In genomic region chr16:25271421-25271820, GRCh38 we compare ENCODE assay signal across 31 cellular contexts. TPM values are rescaled to one million over a fixed set of nuclear protein-coding genes. Genes with fewer than 3 reads are reported as not detected.
"Had no signal": no experiment of that assay in that cellular context is flagged by ENCODE, and none has a peak within 500 bp of the region (broad histone marks: within the 10 kb centered on the region; RNA-seq: fewer than 3 reads in every experiment).

No MANE protein-coding gene starts in this region.

- H3K4me3 Mint-ChIP-seq: activated CD4-positive, alpha-beta memory T cell treated with anti-CD3 and anti-CD28 coated beads for 36 hours; activated CD4-positive, alpha-beta T cell treated with anti-CD3 and anti-CD28 coated beads for 36 hours; activated CD4-positive, alpha-beta T cell treated with anti-CD3 and anti-CD28 coated beads, Interleukin-2, amount 10 ng/mL, durations not matched to agents 24 days and 14 days; activated CD8-positive, alpha-beta memory T cell treated with anti-CD3 and anti-CD28 coated beads, Interleukin-2, amount 10 ng/mL, durations not matched to agents 7 days and 5 days; activated CD8-positive, alpha-beta T cell treated with anti-CD3 and anti-CD28 coated beads, Interleukin-2, amount 10 ng/mL, durations not matched to agents 7 days and 5 days; activated naive CD4-positive, alpha-beta T cell treated with anti-CD3 and anti-CD28 coated beads, Interleukin-2, amount 10 ng/mL, durations not matched to agents 7 days and 5 days; activated naive CD8-positive, alpha-beta T cell treated with anti-CD3 and anti-CD28 coated beads, Interleukin-2, amount 10 ng/mL, durations not matched to agents 7 days and 5 days; activated T-cell treated with anti-CD3 and anti-CD28 coated beads, Interleukin-2, amount 50 U/mL, for 72 hours; brain; dendritic cell treated with granulocyte-macrophage colony-stimulating factor and Interleukin-4, amounts not matched to agents 40 ng/mL and 50 ng/mL, for 4 days had no signal

- H3K4me1 Mint-ChIP-seq: activated naive CD4-positive, alpha-beta T cell treated with anti-CD3 and anti-CD28 coated beads, Interleukin-2, amount 10 ng/mL, durations not matched to agents 7 days and 5 days had no signal

- ATAC-seq: activated CD4-positive, alpha-beta T cell treated with anti-CD3 and anti-CD28 coated beads for 36 hours; activated CD8-positive, alpha-beta memory T cell treated with anti-CD3 and anti-CD28 coated beads, Interleukin-2, amount 10 ng/mL, durations not matched to agents 7 days and 5 days; activated CD8-positive, alpha-beta T cell treated with anti-CD3 and anti-CD28 coated beads, Interleukin-2, amount 10 ng/mL, durations not matched to agents 7 days and 5 days; activated naive CD4-positive, alpha-beta T cell treated with anti-CD3 and anti-CD28 coated beads, Interleukin-2, amount 50 U/mL, for 72 hours; activated T-cell treated with anti-CD3 and anti-CD28 coated beads, Interleukin-2, amount 50 U/mL, for 72 hours; foreskin keratinocyte; gastrocnemius medialis; heart left ventricle had no signal

- H3K27me3 Mint-ChIP-seq: activated CD4-positive, alpha-beta memory T cell treated with anti-CD3 and anti-CD28 coated beads for 36 hours; activated CD4-positive, alpha-beta T cell treated with anti-CD3 and anti-CD28 coated beads for 36 hours; activated CD4-positive, alpha-beta T cell treated with anti-CD3 and anti-CD28 coated beads, Interleukin-2, amount 10 ng/mL, durations not matched to agents 24 days and 14 days; activated CD8-positive, alpha-beta memory T cell treated with anti-CD3 and anti-CD28 coated beads, Interleukin-2, amount 10 ng/mL, durations not matched to agents 7 days and 5 days; activated naive CD4-positive, alpha-beta T cell treated with anti-CD3 and anti-CD28 coated beads, Interleukin-2, amount 10 ng/mL, durations not matched to agents 7 days and 5 days; activated naive CD8-positive, alpha-beta T cell treated with anti-CD3 and anti-CD28 coated beads, Interleukin-2, amount 10 ng/mL, durations not matched to agents 7 days and 5 days; dendritic cell treated with granulocyte-macrophage colony-stimulating factor and Interleukin-4, amounts not matched to agents 40 ng/mL and 50 ng/mL, for 4 days had no signal

- H3K27ac Mint-ChIP-seq: activated CD4-positive, alpha-beta memory T cell treated with anti-CD3 and anti-CD28 coated beads for 36 hours; activated CD4-positive, alpha-beta T cell treated with anti-CD3 and anti-CD28 coated beads for 36 hours; activated CD4-positive, alpha-beta T cell treated with anti-CD3 and anti-CD28 coated beads, Interleukin-2, amount 10 ng/mL, durations not matched to agents 24 days and 14 days; activated CD8-positive, alpha-beta memory T cell treated with anti-CD3 and anti-CD28 coated beads, Interleukin-2, amount 10 ng/mL, durations not matched to agents 7 days and 5 days; activated CD8-positive, alpha-beta T cell treated with anti-CD3 and anti-CD28 coated beads, Interleukin-2, amount 10 ng/mL, durations not matched to agents 7 days and 5 days; activated naive CD4-positive, alpha-beta T cell treated with anti-CD3 and anti-CD28 coated beads, Interleukin-2, amount 10 ng/mL, durations not matched to agents 7 days and 5 days; activated naive CD4-positive, alpha-beta T cell treated with anti-CD3 and anti-CD28 coated beads, Interleukin-2, amount 50 U/mL, for 72 hours; activated naive CD8-positive, alpha-beta T cell treated with anti-CD3 and anti-CD28 coated beads, Interleukin-2, amount 10 ng/mL, durations not matched to agents 7 days and 5 days; activated T-cell treated with anti-CD3 and anti-CD28 coated beads, Interleukin-2, amount 50 U/mL, for 72 hours; dendritic cell treated with granulocyte-macrophage colony-stimulating factor and Interleukin-4, amounts not matched to agents 40 ng/mL and 50 ng/mL, for 4 days had no signal

- DNase-seq: activated CD4-positive, alpha-beta memory T cell treated with anti-CD3 and anti-CD28 coated beads for 36 hours; activated CD4-positive, alpha-beta T cell treated with anti-CD3 and anti-CD28 coated beads for 36 hours; activated CD4-positive, alpha-beta T cell treated with anti-CD3 and anti-CD28 coated beads, Interleukin-2, amount 10 ng/mL, durations not matched to agents 24 days and 14 days; activated CD4-positive, CD25-positive, alpha-beta regulatory T cell; activated CD4-positive, CD25-positive, alpha-beta regulatory T cell treated with anti-CD3 and anti-CD28 coated beads, Interleukin-2, amount 50 U/mL, for 72 hours; activated CD8-positive, alpha-beta memory T cell treated with anti-CD3 and anti-CD28 coated beads, Interleukin-2, amount 10 ng/mL, durations not matched to agents 7 days and 5 days; activated CD8-positive, alpha-beta memory T cell treated with anti-CD3 and anti-CD28 coated beads, Interleukin-2, amount 50 U/mL, for 4 hours; activated CD8-positive, alpha-beta T cell treated with anti-CD3 and anti-CD28 coated beads, Interleukin-2, amount 10 ng/mL, durations not matched to agents 7 days and 5 days; activated gamma-delta T cell; activated naive CD4-positive, alpha-beta T cell; activated naive CD4-positive, alpha-beta T cell treated with anti-CD3 and anti-CD28 coated beads, Interleukin-2, amount 10 ng/mL, durations not matched to agents 7 days and 5 days; activated naive CD8-positive, alpha-beta T cell treated with anti-CD3 and anti-CD28 coated beads, Interleukin-2, amount 10 ng/mL, durations not matched to agents 7 days and 5 days; activated T-cell treated with anti-CD3 and anti-CD28 coated beads, Interleukin-2, amount 50 U/mL, for 1 hour; activated T-cell treated with anti-CD3 and anti-CD28 coated beads, Interleukin-2, amount 50 U/mL, for 72 hours; central memory CD4-positive, alpha-beta T cell; dorsolateral prefrontal cortex; effector memory CD4-positive, alpha-beta T cell; erythroblast; foreskin keratinocyte; gastrocnemius medialis; glutamatergic neuron; heart left ventricle; T-helper 2 cell; WERI-Rb-1 had no signal

- H3K9me3 Mint-ChIP-seq: activated CD4-positive, alpha-beta memory T cell treated with anti-CD3 and anti-CD28 coated beads for 36 hours; activated CD4-positive, alpha-beta T cell treated with anti-CD3 and anti-CD28 coated beads, Interleukin-2, amount 10 ng/mL, durations not matched to agents 24 days and 14 days; activated naive CD4-positive, alpha-beta T cell treated with anti-CD3 and anti-CD28 coated beads, Interleukin-2, amount 10 ng/mL, durations not matched to agents 7 days and 5 days; activated naive CD8-positive, alpha-beta T cell treated with anti-CD3 and anti-CD28 coated beads, Interleukin-2, amount 10 ng/mL, durations not matched to agents 7 days and 5 days; dendritic cell treated with granulocyte-macrophage colony-stimulating factor and Interleukin-4, amounts not matched to agents 40 ng/mL and 50 ng/mL, for 4 days had no signal

RNA-seq across cellular contexts. Expression of gene AQP8, which starts 54.7 kb away (rescaled TPM):
- total RNA-seq: activated CD4-positive, alpha-beta memory T cell treated with anti-CD3 and anti-CD28 coated beads for 36 hours; activated CD4-positive, alpha-beta T cell treated with anti-CD3 and anti-CD28 coated beads for 36 hours; activated CD4-positive, alpha-beta T cell treated with anti-CD3 and anti-CD28 coated beads, Interleukin-2, amount 10 ng/mL, durations not matched to agents 24 days and 14 days; activated CD8-positive, alpha-beta memory T cell treated with anti-CD3 and anti-CD28 coated beads for 36 hours; activated CD8-positive, alpha-beta memory T cell treated with anti-CD3 and anti-CD28 coated beads, Interleukin-2, amount 10 ng/mL, durations not matched to agents 7 days and 5 days; activated naive CD4-positive, alpha-beta T cell treated with anti-CD3 and anti-CD28 coated beads, Interleukin-2, amount 50 U/mL, for 72 hours; activated naive CD8-positive, alpha-beta T cell treated with anti-CD3 and anti-CD28 coated beads, Interleukin-2, amount 10 ng/mL, durations not matched to agents 7 days and 5 days; ascending aorta; cerebellum; foreskin keratinocyte; heart left ventricle; T-helper 1 cell treated with Interleukin-12 subunit alpha and Interleukin-12 subunit beta and Interleukin-4 antibody, amounts not matched to agents 30 ng/mL and 1 ng/mL, for 36 hours had no signal
